8 cellular contexts compared by ENCODE assay signal in genomic region chr14:105489607-105490317, GRCh38. TPM values are rescaled to one million over a fixed set of nuclear protein-coding genes. Genes with fewer than 3 reads are reported as not detected.
DNase-seq lines count a peak whose midpoint lies in the region; ATAC-seq and TF ChIP-seq lines count a peak whose summit lies in the region.

No MANE protein-coding gene starts in this region.

- peak; percentile 72 for TF ChIP-seq RAD21 in neural cell (conservative IDR thresholded peaks at IDR 0.05)

- TF ChIP-seq EP300 in neural cell (conservative IDR thresholded peaks at IDR 0.05; ENCODE audit: poor library complexity, severe bottlenecking): no peak

- DNase-seq in ELF-1 (ENCODE audit: low read depth, low spot score) (peak; percentile 92), MM.1S (peak; percentile 90), fibroblast of the aortic adventitia (ENCODE audit: low read depth) (peak; percentile 78)
- peak; percentile 82 for DNase-seq in activated T-helper 9 cell treated with anti-CD3 and anti-CD28 coated beads, Interleukin-2, amount 50 U/mL, for 16 hours (ENCODE audit: low read depth)

- peaks cover 30% of the 10 kb centered on the region for H3K4me1 Mint-ChIP-seq in stimulated activated naive CD8-positive, alpha-beta T cell treated with anti-CD3 and anti-CD28 coated beads, Interleukin-15, Interleukin-2, amounts not matched to agents 100 ng/mL and 50 ng/mL, for 24 hours (ENCODE audit: low read depth)

- peak; percentile 65 for TF ChIP-seq POLR2A in Raji (IDR thresholded peaks at IDR 0.05; ENCODE audit: insufficient read depth, low read depth, low read length)

- H3K27ac Mint-ChIP-seq in stimulated activated naive CD8-positive, alpha-beta T cell treated with anti-CD3 and anti-CD28 coated beads, Interleukin-15, Interleukin-2, amounts not matched to agents 100 ng/mL and 50 ng/mL, for 24 hours: peak overlapping the region; percentile 77

- no peaks in the 10 kb centered on the region for H3K36me3 Mint-ChIP-seq in stimulated activated naive CD8-positive, alpha-beta T cell treated with anti-CD3 and anti-CD28 coated beads, Interleukin-15, Interleukin-2, amounts not matched to agents 100 ng/mL and 50 ng/mL, for 24 hours (ENCODE audit: low read depth)

- H2AFZ ChIP-seq in MM.1S (ENCODE audit: low read length): peak overlapping the region; percentile 76
- H2AFZ ChIP-seq in neural cell (ENCODE audit: low read depth, low read length): peak overlapping the region; percentile 59

- no peaks in the 10 kb centered on the region for H3K9me2 ChIP-seq in MM.1S (replicated peaks; ENCODE audit: insufficient read depth, low read length)
- no peaks in the 10 kb centered on the region for H3K9me2 ChIP-seq in neural cell (ENCODE audit: insufficient read depth, low read length)

- peak overlapping the region; percentile 80 for H3K4me3 Mint-ChIP-seq in stimulated activated naive CD8-positive, alpha-beta T cell treated with anti-CD3 and anti-CD28 coated beads, Interleukin-15, Interleukin-2, amounts not matched to agents 100 ng/mL and 50 ng/mL, for 24 hours

- H3K27me3 Mint-ChIP-seq in stimulated activated naive CD8-positive, alpha-beta T cell treated with anti-CD3 and anti-CD28 coated beads, Interleukin-15, Interleukin-2, amounts not matched to agents 100 ng/mL and 50 ng/mL, for 24 hours: no peaks in the 10 kb centered on the region

- H3K36me3 ChIP-seq in MM.1S (replicated peaks; ENCODE audit: insufficient read depth, low read length) (no peaks in the 10 kb centered on the region), neural cell (ENCODE audit: insufficient read depth, low read length) (no peaks in the 10 kb centered on the region)

- H3F3A ChIP-seq in MM.1S (ENCODE audit: insufficient read depth, low read length) (peaks cover 8% of the 10 kb centered on the region; the same call in 1 of the 2 replicates), neural cell (ENCODE audit: insufficient read depth, low read length, poor library complexity, severe bottlenecking) (no peaks in the 10 kb centered on the region)

- no peaks in the 10 kb centered on the region for H3K9me3 Mint-ChIP-seq in stimulated activated naive CD8-positive, alpha-beta T cell treated with anti-CD3 and anti-CD28 coated beads, Interleukin-15, Interleukin-2, amounts not matched to agents 100 ng/mL and 50 ng/mL, for 24 hours

- H3K27ac ChIP-seq in MM.1S (ENCODE audit: low read length) (peak overlapping the region; percentile 92), neural cell (ENCODE audit: low read length) (peak overlapping the region; percentile 93)

- peak overlapping the region; percentile 97 for H3K9ac ChIP-seq in MM.1S (ENCODE audit: low read length)
- H3K9ac ChIP-seq in neural cell (ENCODE audit: low read length): peak overlapping the region; percentile 96

- H3K79me2 ChIP-seq in MM.1S (ENCODE audit: low read length): peaks cover 29% of the 10 kb centered on the region
- H3K79me2 ChIP-seq in neural cell (replicated peaks; ENCODE audit: insufficient read depth, low read length): no peaks in the 10 kb centered on the region

- TF ChIP-seq CTCF in MM.1S (IDR thresholded peaks at IDR 0.05; ENCODE audit: low read length): peak; percentile 62
- peak; percentile 68 for TF ChIP-seq CTCF in fibroblast of the aortic adventitia (IDR thresholded peaks at IDR 0.05; ENCODE audit: insufficient read depth, low read length)
- peak; percentile 93 for TF ChIP-seq CTCF in neural cell (IDR thresholded peaks at IDR 0.05; ENCODE audit: poor library complexity, severe bottlenecking)

- peak overlapping the region; percentile 87 for H3K4me3 ChIP-seq in MM.1S (ENCODE audit: low read length)
- H3K4me3 ChIP-seq in fibroblast of the aortic adventitia (ENCODE audit: low read depth, low read length): peak overlapping the region; percentile 72
- peak overlapping the region; percentile 93 for H3K4me3 ChIP-seq in neural cell (ENCODE audit: low read length)

- peaks cover 17% of the 10 kb centered on the region for H3K4me1 ChIP-seq in MM.1S (ENCODE audit: low read length)

- ATAC-seq in HG02642 (IDR thresholded peaks at IDR 0.05; ENCODE audit: poor library complexity, unreplicated experiment): no peak

- H3K4me2 ChIP-seq in MM.1S (ENCODE audit: low read depth, low read length): peak overlapping the region; percentile 98
- H3K4me2 ChIP-seq in neural cell (ENCODE audit: low read length): peak overlapping the region; percentile 79

- H3K27me3 ChIP-seq in MM.1S (replicated peaks; ENCODE audit: insufficient read depth, low read length) (peaks cover 10% of the 10 kb centered on the region; the same call in 1 of the 2 replicates), neural cell (ENCODE audit: insufficient read depth, low read depth, low read length) (peaks cover 29% of the 10 kb centered on the region)

- no peaks in the 10 kb centered on the region for H3K9me3 ChIP-seq in MM.1S (replicated peaks; ENCODE audit: insufficient read depth, low read length)
- no peaks in the 10 kb centered on the region for H3K9me3 ChIP-seq in neural cell (ENCODE audit: low read length)

- H4K20me1 ChIP-seq in MM.1S (ENCODE audit: insufficient read depth, low read length) (0 out of 2 replicates have a peak, but pooled peaks cover 4% of the 10 kb centered on the region), neural cell (ENCODE audit: insufficient read depth) (no peaks in the 10 kb centered on the region)

TF ChIP-seq in neural cell, 6 proteins besides CTCF, POLR2A, EP300 and RAD21:
- TF ChIP-seq TAF1 (IDR thresholded peaks at IDR 0.05; ENCODE audit: low read depth): peak; percentile 54
- TF ChIP-seq POLR2AphosphoS5 (IDR thresholded peaks at IDR 0.05): peak; percentile 60
- TF ChIP-seq EZH2 (IDR thresholded peaks at IDR 0.05; ENCODE audit: borderline replicate concordance, insufficient read depth, low read length, poor library complexity, severe bottlenecking): no peak
- peak; percentile 87 for TF ChIP-seq SMC3 (conservative IDR thresholded peaks at IDR 0.05; ENCODE audit: poor library complexity)
- TF ChIP-seq MXI1 (conservative IDR thresholded peaks at IDR 0.05; ENCODE audit: poor library complexity, severe bottlenecking): peak; percentile 42
- TF ChIP-seq REST (IDR thresholded peaks at IDR 0.05; ENCODE audit: borderline replicate concordance): peak; percentile 21

RNA-seq across cellular contexts. Expression of gene TEDC1, which starts 1.3 kb away (rescaled TPM):
- 8.7 and 12.6 TPM in 2 replicates for total RNA-seq in fibroblast of the aortic adventitia (ENCODE audit: low replicate concordance)
- polyA plus RNA-seq in neural cell: 18.9 and 28.1 TPM in 2 replicates
- 9.3 and 12.7 TPM in 2 replicates for polyA minus RNA-seq in neural cell

RNA-seq across cellular contexts. Expression of gene CRIP1, which starts 3.1 kb away (rescaled TPM):
- total RNA-seq in fibroblast of the aortic adventitia (ENCODE audit: low replicate concordance): 9.4 and 28.4 TPM in 2 replicates
- polyA plus RNA-seq in neural cell: 0.58 and 0.82 TPM in 2 replicates
- 1.2 TPM in 1 of 2 replicates, not detected in the other for polyA minus RNA-seq in neural cell

RNA-seq across cellular contexts. Expression of gene CRIP2, which starts 15.1 kb away (rescaled TPM):
- total RNA-seq in fibroblast of the aortic adventitia (ENCODE audit: low replicate concordance): 32.9 and 54.3 TPM in 2 replicates
- polyA plus RNA-seq in neural cell: 214 and 258 TPM in 2 replicates
- 85.4 and 87.6 TPM in 2 replicates for polyA minus RNA-seq in neural cell

RNA-seq across cellular contexts. Expression of gene TMEM121, which starts 36.6 kb away (rescaled TPM):
- 4.0 and 6.7 TPM in 2 replicates for total RNA-seq in fibroblast of the aortic adventitia (ENCODE audit: low replicate concordance)
- polyA plus RNA-seq in neural cell: 19.5 and 26.6 TPM in 2 replicates
- 21.2 and 26.3 TPM in 2 replicates for polyA minus RNA-seq in neural cell
